ENCODE assay signal across 21 cellular contexts in the genomic region with DNA sequence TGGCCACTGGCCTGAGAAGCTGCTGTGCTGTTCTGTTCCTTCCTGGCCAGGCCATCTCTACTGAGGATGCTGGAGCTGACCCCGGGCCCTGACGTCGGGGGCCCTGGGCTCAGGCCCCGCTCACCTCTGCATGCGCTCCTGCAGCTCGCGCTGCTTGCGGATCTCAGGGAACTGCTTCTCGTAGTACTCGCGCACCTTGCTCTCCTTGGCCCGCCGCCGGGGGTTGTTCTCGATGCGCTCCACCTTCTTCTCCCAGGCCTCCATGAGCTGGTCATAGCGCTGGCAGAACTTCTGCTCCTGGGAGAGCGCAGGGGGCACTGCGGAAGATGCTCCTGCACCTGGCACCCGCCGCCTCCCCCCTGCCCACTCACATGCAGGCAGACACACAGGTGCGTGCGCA.
DNase-seq lines count a peak whose midpoint lies in the region; ATAC-seq and TF ChIP-seq lines count a peak whose summit lies in the region.
"Had no signal": no experiment of that assay in that cellular context is flagged by ENCODE, and none has a peak within 500 bp of the region (broad histone marks: within the 10 kb centered on the region; RNA-seq: fewer than 3 reads in every experiment).

No MANE protein-coding gene starts in this region.

- H3K14ac ChIP-seq in mesenchymal stem cell (ENCODE audit: low read length in 2 of 2): no peak overlapping the region

- H2BK120ac ChIP-seq in mesenchymal stem cell (ENCODE audit: low read depth, low read length): no peak overlapping the region

- no peak overlapping the region for H3K27ac ChIP-seq in mesenchymal stem cell (ENCODE audit: low read length, poor library complexity, severe bottlenecking)
- H3K27ac ChIP-seq: C4-2B had no signal

- H3K36me3 ChIP-seq in mesenchymal stem cell (ENCODE audit: control insufficient read depth in 1 of 2, insufficient read depth in 2 of 2, low read depth in 1 of 2, low read length in 2 of 2): peaks cover 43 to 87% of the 10 kb centered on the region in 2 experiments

- H2BK12ac ChIP-seq in mesenchymal stem cell (ENCODE audit: low read length in 2 of 2): peak overlapping the region; percentile 44 to 87

- no peaks in the 10 kb centered on the region for H3K9me3 Mint-ChIP-seq in activated CD4-positive, alpha-beta T cell treated with anti-CD3 and anti-CD28 coated beads for 36 hours (ENCODE audit: low read depth)
- H3K9me3 Mint-ChIP-seq in brain: no peaks in the 10 kb centered on the region
- H3K9me3 Mint-ChIP-seq in type B pancreatic cell: no peaks in the 10 kb centered on the region
- H3K9me3 Mint-ChIP-seq: IgD-negative memory B cell had no signal

- peak overlapping the region; percentile 92 for H4K91ac ChIP-seq in mesenchymal stem cell (ENCODE audit: low read length)

- no peaks in the 10 kb centered on the region for H3K9me3 ChIP-seq in mesenchymal stem cell (ENCODE audit: control insufficient read depth, low read length)
- H3K9me3 ChIP-seq: HAP-1, MG63 had no signal

- intact Hi-C loops in activated CD4-positive, alpha-beta T cell treated with anti-CD3 and anti-CD28 coated beads for 36 hours (cut with DNase I, micrococcal nuclease): no loop called here

- H2AK5ac ChIP-seq in mesenchymal stem cell (ENCODE audit: low read length, severe bottlenecking): no peak overlapping the region

- over 99% methylated on average over 23 of the region's 23 CpGs for WGBS in mesenchymal stem cell

- peak overlapping the region; percentile 62 for H4K8ac ChIP-seq in mesenchymal stem cell (ENCODE audit: low read length)

- H3K4me3 ChIP-seq in mesenchymal stem cell (ENCODE audit: insufficient read depth in 1 of 2, low read depth in 1 of 2, low read length in 2 of 2): no peak overlapping the region
- H3K4me3 ChIP-seq: HAP-1, MG63 had no signal

- no peak overlapping the region for H2BK5ac ChIP-seq in mesenchymal stem cell (ENCODE audit: low read depth, low read length, poor library complexity, severe bottlenecking)

- peaks cover 19% of the 10 kb centered on the region for H3K36me3 Mint-ChIP-seq in activated CD4-positive, alpha-beta T cell treated with anti-CD3 and anti-CD28 coated beads for 36 hours (ENCODE audit: low read depth)
- H3K36me3 Mint-ChIP-seq in brain (peaks cover 15% of the 10 kb centered on the region), type B pancreatic cell (peaks cover 15% of the 10 kb centered on the region)

- no peak for TF ChIP-seq CTCF in brain (conservative IDR thresholded peaks at IDR 0.05)
- no peak for TF ChIP-seq CTCF in type B pancreatic cell (conservative IDR thresholded peaks at IDR 0.05)

- H3K4me1 ChIP-seq in mesenchymal stem cell (ENCODE audit: control insufficient read depth, insufficient read depth, low read depth, low read length): peaks cover 60% of the 10 kb centered on the region
- H3K4me1 ChIP-seq: HAP-1 had no signal

- no peak overlapping the region for H3K4me2 ChIP-seq in mesenchymal stem cell (ENCODE audit: low read length, poor library complexity, severe bottlenecking)

- no peak for ATAC-seq in activated CD4-positive, alpha-beta T cell treated with anti-CD3 and anti-CD28 coated beads for 36 hours
- no peak for ATAC-seq in GM21381 (IDR thresholded peaks at IDR 0.05; ENCODE audit: unreplicated experiment)

- CTCF ChIA-PET in activated CD4-positive, alpha-beta T cell treated with anti-CD3 and anti-CD28 coated beads for 36 hours (lab: Charles Lee): no interaction called here

- H3K27me3 Mint-ChIP-seq in activated CD4-positive, alpha-beta T cell treated with anti-CD3 and anti-CD28 coated beads for 36 hours: no peaks in the 10 kb centered on the region
- H3K27me3 Mint-ChIP-seq in brain (peaks cover 4% of the 10 kb centered on the region), type B pancreatic cell (no peaks in the 10 kb centered on the region)
- H3K27me3 Mint-ChIP-seq: IgD-negative memory B cell had no signal

- H3K4me3 Mint-ChIP-seq in activated CD4-positive, alpha-beta T cell treated with anti-CD3 and anti-CD28 coated beads for 36 hours: no peak overlapping the region
- H3K4me3 Mint-ChIP-seq in brain (no peak overlapping the region), type B pancreatic cell (no peak overlapping the region)
- H3K4me3 Mint-ChIP-seq: IgD-negative memory B cell had no signal

- no peak overlapping the region for H3K23ac ChIP-seq in mesenchymal stem cell (ENCODE audit: low read length in 2 of 2)

- H2BK15ac ChIP-seq in mesenchymal stem cell (ENCODE audit: low read depth, poor library complexity, severe bottlenecking): peak overlapping the region; percentile 50

- POLR2A ChIA-PET in activated CD4-positive, alpha-beta T cell treated with anti-CD3 and anti-CD28 coated beads for 36 hours (lab: Charles Lee): no interaction called here

- no peak overlapping the region for H2AFZ ChIP-seq in mesenchymal stem cell (ENCODE audit: low read depth, low read length)

- DNase-seq in activated CD4-positive, alpha-beta T cell treated with anti-CD3 and anti-CD28 coated beads for 36 hours: no peak
- DNase-seq in activated CD4-positive, alpha-beta T cell treated with anti-CD3 and anti-CD28 coated beads for 4 hours: no peak
- DNase-seq in mesenchymal stem cell: no peak
- no peak for DNase-seq in type B pancreatic cell (ENCODE audit: extremely low spot score, unreplicated experiment)
- DNase-seq in NCI-H2029 (lab: John Stamatoyannopoulos, UW): no peak
- no peak for DNase-seq in stimulated activated CD4-positive, alpha-beta T cell treated with anti-CD3 and anti-CD28 coated beads, Interleukin-4, amount 100 ng/mL, for 1 hour
- DNase-seq: AML-193, DMS 273 treated with DMSO at 0.1 percent for 48 hours, DND-41, Kasumi-1, MG63, NCI-H1048, NCI-H1436, NCI-H1930, NCI-H345, NCI-H524 treated with DMSO at 0.1 percent for 48 hours had no signal

- H3K27ac Mint-ChIP-seq in activated CD4-positive, alpha-beta T cell treated with anti-CD3 and anti-CD28 coated beads for 36 hours: peak overlapping the region; percentile 5
- peak overlapping the region in 4 of 5 experiments; percentile 78 to 89 (median 85) for H3K27ac Mint-ChIP-seq in brain
- H3K27ac Mint-ChIP-seq in type B pancreatic cell: peak overlapping the region; percentile 42
- H3K27ac Mint-ChIP-seq: IgD-negative memory B cell had no signal

- H3K9ac ChIP-seq in mesenchymal stem cell (ENCODE audit: low read length): no peak overlapping the region

- peaks cover 41% of the 10 kb centered on the region for H3K79me1 ChIP-seq in mesenchymal stem cell (replicated peaks; ENCODE audit: low read length, poor library complexity, severe bottlenecking)

- H3K4me1 Mint-ChIP-seq in activated CD4-positive, alpha-beta T cell treated with anti-CD3 and anti-CD28 coated beads for 36 hours: no peaks in the 10 kb centered on the region
- H3K4me1 Mint-ChIP-seq in brain: peaks cover 87% of the 10 kb centered on the region
- H3K4me1 Mint-ChIP-seq in type B pancreatic cell (ENCODE audit: unreplicated experiment): peaks cover 23% of the 10 kb centered on the region

- peak overlapping the region; percentile 30 to 61 for H3K4ac ChIP-seq in mesenchymal stem cell (ENCODE audit: low read depth in 1 of 2, low read length in 2 of 2)

- no peaks in the 10 kb centered on the region for H3K27me3 ChIP-seq in mesenchymal stem cell (ENCODE audit: control insufficient read depth in 1 of 2, insufficient read depth in 1 of 2, low read length in 2 of 2)
- H3K27me3 ChIP-seq: MG63 had no signal

- peak overlapping the region; percentile 34 to 77 for H3K18ac ChIP-seq in mesenchymal stem cell (ENCODE audit: low read depth in 1 of 2, low read length in 2 of 2)

Comparison
In these comparisons a context has a peak if more than half of its experiments do, and no peak if none do; other contexts are left out.
1. H3K27ac Mint-ChIP-seq: peak in every context shown above with its lines; median percentile 85 in brain; 42 in type B pancreatic cell; 5 in activated CD4-positive, alpha-beta T cell treated with anti-CD3 and anti-CD28 coated beads for 36 hours.